Comparison of ENCODE assay signal across 28 cellular contexts in genomic region chr9:95330720-95331404, GRCh38.
"Had no signal": no experiment of that assay in that cellular context is flagged by ENCODE, and none has a peak within 500 bp of the region (broad histone marks: within the 10 kb centered on the region; RNA-seq: fewer than 3 reads in every experiment).

No MANE protein-coding gene starts in this region.

- H3K27me3 Mint-ChIP-seq: type B pancreatic cell had no signal

- H3K27me3 ChIP-seq: stomach, suprapubic skin, testis, thyroid gland, tibial nerve, transverse colon, upper lobe of left lung, upper lobe of right lung, uterus, vagina had no signal

- H3K36me3 Mint-ChIP-seq: stimulated activated memory B cell treated with anti-CD40 and anti-IgM and Interleukin-4, amounts not matched to agents 10 μg/mL and 1 μg/mL and 100 μg/mL, for 72 hours; type B pancreatic cell had no signal

- H3K4me3 ChIP-seq: stomach, suprapubic skin, testis, thoracic aorta, thyroid gland, tibial artery, tibial nerve, transverse colon, upper lobe of left lung, upper lobe of right lung, uterus, vagina had no signal

- FAIRE-seq: urothelium cell line had no signal

- H3K4me1 ChIP-seq: stomach, testis, thyroid gland, tibial artery, transverse colon, upper lobe of left lung, upper lobe of right lung, uterus, vagina had no signal

- H3K27ac ChIP-seq: stomach, suprapubic skin, testis, thoracic aorta, thyroid gland, tibial artery, tibial nerve, transverse colon, upper lobe of left lung, upper lobe of right lung, uterus, vagina had no signal

- H3K4me3 Mint-ChIP-seq: stimulated activated memory B cell treated with anti-CD40 and anti-IgM and Interleukin-4, amounts not matched to agents 10 μg/mL and 1 μg/mL and 100 μg/mL, for 72 hours; stimulated activated naive B cell treated with anti-CD40 and anti-IgM and Interleukin-4, amounts not matched to agents 10 μg/mL and 1 μg/mL and 100 μg/mL, for 72 hours; stimulated activated naive CD8-positive, alpha-beta T cell treated with anti-CD3 and anti-CD28 coated beads, Interleukin-15, amount 100 ng/mL, for 72 hours; stimulated activated naive CD8-positive, alpha-beta T cell treated with anti-CD3 and anti-CD28 coated beads, Interleukin-15, Interleukin-2, amounts not matched to agents 100 ng/mL and 50 ng/mL, for 24 hours; type B pancreatic cell had no signal

- H3K4me1 Mint-ChIP-seq: stimulated activated memory B cell treated with anti-CD40 and anti-IgM and Interleukin-4, amounts not matched to agents 10 μg/mL and 1 μg/mL and 100 μg/mL, for 72 hours; stimulated activated naive B cell treated with anti-CD40 and anti-IgM and Interleukin-4, amounts not matched to agents 10 μg/mL and 1 μg/mL and 100 μg/mL, for 72 hours; stimulated activated naive CD8-positive, alpha-beta T cell treated with anti-CD3 and anti-CD28 coated beads, Interleukin-15, amount 100 ng/mL, for 72 hours had no signal

- H3K36me3 ChIP-seq: stomach, suprapubic skin, thoracic aorta, thyroid gland, tibial artery, tibial nerve, transverse colon, upper lobe of left lung, upper lobe of right lung, uterus, vagina had no signal

- H3K9me3 ChIP-seq: suprapubic skin, testis, thoracic aorta, thyroid gland, tibial artery, upper lobe of right lung, uterus, vagina had no signal

- DNase-seq: stimulated activated CD4-positive, alpha-beta T cell treated with anti-CD3 and anti-CD28 coated beads, Interleukin-2, amount 100 ng/mL, for 48 hours; stimulated activated CD4-positive, alpha-beta T cell treated with anti-CD3 and anti-CD28 coated beads, Interleukin-4, amount 100 ng/mL, for 1 hour; stimulated activated CD4-positive, alpha-beta T cell treated with anti-CD3 and anti-CD28 coated beads, Interleukin-4, amount 100 ng/mL, for 24 hours; stimulated activated CD4-positive, alpha-beta T cell treated with anti-CD3 and anti-CD28 coated beads, Interleukin-4, amount 100 ng/mL, for 4 hours; stimulated activated CD8-positive, alpha-beta memory T cell treated with anti-CD3 and anti-CD28 coated beads, Interleukin-4, amount 100 ng/mL, for 48 hours; stimulated activated naive B cell treated with anti-CD40 and anti-IgM and Interleukin-4, amounts not matched to agents 10 μg/mL and 1 μg/mL and 100 μg/mL, for 72 hours; stimulated activated naive CD4-positive, alpha-beta T cell; stimulated activated naive CD4-positive, alpha-beta T cell treated with Interleukin-2 at 50 U/mL for 16 hours; stimulated activated naive CD8-positive, alpha-beta T cell treated with anti-CD3 and anti-CD28 coated beads, Interleukin-15, amount 100 ng/mL, for 72 hours; stimulated activated naive CD8-positive, alpha-beta T cell treated with anti-CD3 and anti-CD28 coated beads, Interleukin-15, Interleukin-2, amounts not matched to agents 100 U/mL and 50 U/mL, for 24 hours; stomach; substantia nigra; testis; thyroid gland; tibial artery; transverse colon; trophoblast cell; upper lobe of left lung; upper lobe of right lung; uterus had no signal

- ATAC-seq: stimulated activated memory B cell treated with anti-CD40 and anti-IgM and Interleukin-4, amounts not matched to agents 10 μg/mL and 1 μg/mL and 100 μg/mL, for 72 hours; stimulated activated naive B cell treated with anti-CD40 and anti-IgM and Interleukin-4, amounts not matched to agents 10 μg/mL and 1 μg/mL and 100 μg/mL, for 72 hours; stimulated activated naive CD8-positive, alpha-beta T cell treated with anti-CD3 and anti-CD28 coated beads, Interleukin-15, amount 100 ng/mL, for 72 hours; stimulated activated naive CD8-positive, alpha-beta T cell treated with anti-CD3 and anti-CD28 coated beads, Interleukin-15, Interleukin-2, amounts not matched to agents 100 U/mL and 50 U/mL, for 24 hours; upper lobe of right lung had no signal

- H3K27ac Mint-ChIP-seq: stimulated activated memory B cell treated with anti-CD40 and anti-IgM and Interleukin-4, amounts not matched to agents 10 μg/mL and 1 μg/mL and 100 μg/mL, for 72 hours; stimulated activated naive B cell treated with anti-CD40 and anti-IgM and Interleukin-4, amounts not matched to agents 10 μg/mL and 1 μg/mL and 100 μg/mL, for 72 hours; stimulated activated naive CD8-positive, alpha-beta T cell treated with anti-CD3 and anti-CD28 coated beads, Interleukin-15, amount 100 ng/mL, for 72 hours; stimulated activated naive CD8-positive, alpha-beta T cell treated with anti-CD3 and anti-CD28 coated beads, Interleukin-15, Interleukin-2, amounts not matched to agents 100 ng/mL and 50 ng/mL, for 24 hours; type B pancreatic cell had no signal
